ENCODE assay signal across 19 cellular contexts in the genomic region with DNA sequence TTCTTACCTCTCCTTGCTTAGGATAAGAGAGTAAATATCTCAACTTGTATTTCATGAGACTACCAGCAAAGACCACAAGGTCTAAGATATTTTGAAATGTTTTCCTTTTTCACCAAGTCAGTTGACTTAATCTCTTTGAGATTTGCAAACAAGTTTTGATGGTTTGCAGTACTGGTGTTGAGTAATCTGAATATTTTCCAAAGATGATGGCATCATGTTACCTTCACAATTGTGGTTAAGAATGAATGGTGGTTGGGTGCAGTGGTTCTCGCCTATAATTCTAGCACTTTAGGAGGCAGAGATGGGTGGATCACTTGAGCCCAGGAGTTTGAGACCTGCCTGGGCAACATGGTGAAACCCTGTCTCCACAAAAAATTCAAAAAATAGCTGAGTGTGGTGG.
DNase-seq lines count a peak whose midpoint lies in the region; ATAC-seq lines count a peak whose summit lies in the region.
"Had no signal": no experiment of that assay in that cellular context is flagged by ENCODE, and none has a peak within 500 bp of the region (broad histone marks: within the 10 kb centered on the region; RNA-seq: fewer than 3 reads in every experiment).

No MANE protein-coding gene starts in this region.

- H3K4me3 ChIP-seq in skeletal muscle cell (ENCODE audit: low read depth, low read length), result no peak overlapping the region

- peak; percentile 68 for DNase-seq in NCI-H2107 treated with DMSO at 0.1 percent for 48 hours (lab: John Stamatoyannopoulos, UW; ENCODE audit: unreplicated experiment)
- DNase-seq in NCI-H2107 (lab: John Stamatoyannopoulos, UW), result no peak
- DNase-seq in amniotic epithelial cell (ENCODE audit: low read depth), result peak; percentile 95
- DNase-seq in fibroblast of peridontal ligament (ENCODE audit: extremely low read depth), result peak; percentile 23
- peak; percentile 13 for DNase-seq in skeletal muscle cell (ENCODE audit: low read depth)
- DNase-seq: 8988T; activated naive CD8-positive, alpha-beta T cell treated with anti-CD3 and anti-CD28 coated beads for 36 hours; Calu3; central memory CD4-positive, alpha-beta T cell; EL; GOT3; left cardiac atrium; NCI-H510A; RPMI8226; stimulated activated naive CD8-positive, alpha-beta T cell treated with anti-CD3 and anti-CD28 coated beads, Interleukin-15, amount 100 ng/mL, for 72 hours had no signal

- ATAC-seq in GM21423 (IDR thresholded peaks at IDR 0.05; ENCODE audit: unreplicated experiment) (no peak), GM21619 (IDR thresholded peaks at IDR 0.05; ENCODE audit: unreplicated experiment) (no peak), GM18502 (IDR thresholded peaks at IDR 0.05; ENCODE audit: poor library complexity, unreplicated experiment) (no peak)
- ATAC-seq: natural killer cell treated with Interleukin-12 subunit alpha and Interleukin-12 subunit beta and Interleukin-15 and Interleukin-18, amount 100 ng/mL, for 72 hours; stimulated activated naive CD8-positive, alpha-beta T cell treated with anti-CD3 and anti-CD28 coated beads, Interleukin-15, amount 100 ng/mL, for 72 hours had no signal
